Comparison of ENCODE assay signal across 1 cellular context in genomic region chr5:142289708-142290573, GRCh38.
TF ChIP-seq lines count a peak whose summit lies in the region.

No MANE protein-coding gene starts in this region.

TF ChIP-seq in SK-N-SH, 30 proteins besides CTCF, POLR2A, EP300 and RAD21 (continued from another document):
- TF ChIP-seq, protein P1, sequence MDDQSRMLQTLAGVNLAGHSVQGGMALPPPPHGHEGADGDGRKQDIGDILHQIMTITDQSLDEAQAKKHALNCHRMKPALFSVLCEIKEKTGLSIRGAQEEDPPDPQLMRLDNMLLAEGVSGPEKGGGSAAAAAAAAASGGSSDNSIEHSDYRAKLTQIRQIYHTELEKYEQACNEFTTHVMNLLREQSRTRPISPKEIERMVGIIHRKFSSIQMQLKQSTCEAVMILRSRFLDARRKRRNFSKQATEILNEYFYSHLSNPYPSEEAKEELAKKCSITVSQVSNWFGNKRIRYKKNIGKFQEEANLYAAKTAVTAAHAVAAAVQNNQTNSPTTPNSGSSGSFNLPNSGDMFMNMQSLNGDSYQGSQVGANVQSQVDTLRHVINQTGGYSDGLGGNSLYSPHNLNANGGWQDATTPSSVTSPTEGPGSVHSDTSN (IDR thresholded peaks at IDR 0.05), result no peak
- no peak for TF ChIP-seq RCOR1 (IDR thresholded peaks at IDR 0.05; ENCODE audit: low read length)
- TF ChIP-seq RXRA (IDR thresholded peaks at IDR 0.05; ENCODE audit: borderline replicate concordance, low read depth), result no peak
